ENCODE assay signal across 28 cellular contexts in the genomic region with DNA sequence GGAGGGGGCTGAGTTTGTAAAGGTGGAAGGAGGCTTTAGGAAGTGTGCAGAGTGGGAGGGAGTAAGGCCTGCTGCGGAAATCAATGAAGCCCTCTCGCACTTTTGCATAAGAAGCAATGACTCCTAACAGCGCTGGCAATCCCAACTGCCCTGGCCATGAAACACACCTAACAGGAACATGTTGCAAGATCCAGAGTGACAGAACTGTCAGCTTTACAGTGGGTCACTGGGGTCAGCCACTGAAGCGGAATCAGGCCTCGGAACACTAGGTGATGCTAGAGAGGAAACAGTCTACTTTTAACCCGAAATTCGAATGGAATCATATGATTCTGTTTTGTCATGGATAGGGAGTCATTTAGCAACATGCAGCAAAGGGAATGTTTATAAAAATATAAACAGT. TPM values are rescaled to one million over a fixed set of nuclear protein-coding genes. Genes with fewer than 3 reads are reported as not detected.
"Had no signal": no experiment of that assay in that cellular context is flagged by ENCODE, and none has a peak within 500 bp of the region (broad histone marks: within the 10 kb centered on the region; RNA-seq: fewer than 3 reads in every experiment).

No MANE protein-coding gene starts in this region.

- ATAC-seq: heart left ventricle; left ventricle myocardium superior; lower lobe of right lung; naive thymus-derived CD8-positive, alpha-beta T cell; sciatic nerve; stimulated activated memory B cell treated with anti-CD40 and anti-IgM and Interleukin-4, amounts not matched to agents 10 μg/mL and 1 μg/mL and 100 μg/mL, for 72 hours; stimulated activated naive CD8-positive, alpha-beta T cell treated with anti-CD3 and anti-CD28 coated beads, Interleukin-15, amount 100 ng/mL, for 72 hours had no signal

- H3K9me3 ChIP-seq: heart left ventricle, lower lobe of right lung, neutrophil, right atrium auricular region, transverse colon, upper lobe of left lung, vagina had no signal

- H3K9me3 Mint-ChIP-seq: naive thymus-derived CD8-positive, alpha-beta T cell; nephron; neural progenitor cell; stimulated activated memory B cell treated with anti-CD40 and anti-IgM and Interleukin-4, amounts not matched to agents 10 μg/mL and 1 μg/mL and 100 μg/mL, for 72 hours; stimulated activated naive CD8-positive, alpha-beta T cell treated with anti-CD3 and anti-CD28 coated beads, Interleukin-15, amount 100 ng/mL, for 72 hours had no signal

- H3K9ac ChIP-seq: neural progenitor cell, parathyroid adenoma had no signal

- H3K4me3 ChIP-seq: heart left ventricle, lower lobe of right lung, neural progenitor cell, right atrium auricular region, skin epidermis, transverse colon, upper lobe of left lung, vagina had no signal

- H3K4me1 Mint-ChIP-seq: naive thymus-derived CD8-positive, alpha-beta T cell; nephron; stimulated activated memory B cell treated with anti-CD40 and anti-IgM and Interleukin-4, amounts not matched to agents 10 μg/mL and 1 μg/mL and 100 μg/mL, for 72 hours; stimulated activated naive CD8-positive, alpha-beta T cell treated with anti-CD3 and anti-CD28 coated beads, Interleukin-15, amount 100 ng/mL, for 72 hours had no signal

- H3K4me1 ChIP-seq: heart left ventricle, lower lobe of right lung, parathyroid adenoma, right atrium auricular region, transverse colon, upper lobe of left lung, vagina had no signal

- H3K36me3 ChIP-seq: heart left ventricle, lower lobe of right lung, neural progenitor cell, neutrophil, right atrium auricular region, transverse colon, upper lobe of left lung, vagina had no signal

- H3K27me3 ChIP-seq: heart left ventricle, neural progenitor cell, neutrophil, right atrium auricular region, transverse colon, upper lobe of left lung, vagina had no signal

- H3K27me3 Mint-ChIP-seq: stimulated activated memory B cell treated with anti-CD40 and anti-IgM and Interleukin-4, amounts not matched to agents 10 μg/mL and 1 μg/mL and 100 μg/mL, for 72 hours had no signal

- DNase-seq: heart left ventricle; hypothalamus; islet precursor cell; left ventricle myocardium superior; lower lobe of right lung; mammary epithelial cell; mesenchymal stem cell; naive thymus-derived CD8-positive, alpha-beta T cell; occipital lobe; stimulated activated CD4-positive, alpha-beta T cell treated with anti-CD3 and anti-CD28 coated beads, Interleukin-1b, Interleukin-23, amount 100 ng/mL, for 48 hours; stimulated activated CD4-positive, alpha-beta T cell treated with anti-CD3 and anti-CD28 coated beads, Interleukin-2, amount 100 ng/mL, for 48 hours; stimulated activated CD4-positive, alpha-beta T cell treated with anti-CD3 and anti-CD28 coated beads, Interleukin-4, amount 100 ng/mL, for 4 hours; stimulated activated CD8-positive, alpha-beta memory T cell treated with anti-CD3 and anti-CD28 coated beads, Interleukin-4, amount 100 ng/mL, for 48 hours; stimulated activated naive CD4-positive, alpha-beta T cell treated with Interleukin-2 at 50 U/mL for 16 hours; stimulated activated naive CD8-positive, alpha-beta T cell treated with anti-CD3 and anti-CD28 coated beads, Interleukin-15, amount 100 ng/mL, for 72 hours; transverse colon; upper lobe of left lung had no signal

- H3K4me3 Mint-ChIP-seq: naive thymus-derived CD8-positive, alpha-beta T cell; nephron; neural progenitor cell; stimulated activated memory B cell treated with anti-CD40 and anti-IgM and Interleukin-4, amounts not matched to agents 10 μg/mL and 1 μg/mL and 100 μg/mL, for 72 hours; stimulated activated naive CD8-positive, alpha-beta T cell treated with anti-CD3 and anti-CD28 coated beads, Interleukin-15, amount 100 ng/mL, for 72 hours had no signal

- H3K27ac Mint-ChIP-seq: naive thymus-derived CD8-positive, alpha-beta T cell; nephron; neural progenitor cell; stimulated activated memory B cell treated with anti-CD40 and anti-IgM and Interleukin-4, amounts not matched to agents 10 μg/mL and 1 μg/mL and 100 μg/mL, for 72 hours; stimulated activated naive CD8-positive, alpha-beta T cell treated with anti-CD3 and anti-CD28 coated beads, Interleukin-15, amount 100 ng/mL, for 72 hours had no signal

- H3K36me3 Mint-ChIP-seq: naive thymus-derived CD8-positive, alpha-beta T cell; neural progenitor cell; stimulated activated memory B cell treated with anti-CD40 and anti-IgM and Interleukin-4, amounts not matched to agents 10 μg/mL and 1 μg/mL and 100 μg/mL, for 72 hours had no signal

- H3K27ac ChIP-seq: heart left ventricle, lower lobe of right lung, neural progenitor cell, neutrophil, parathyroid adenoma, right atrium auricular region, skin epidermis, transverse colon, upper lobe of left lung, vagina had no signal

RNA-seq across cellular contexts. Expression of gene FGF14, which starts 54.4 kb away (rescaled TPM):
- total RNA-seq: kidney epithelial cell; mammary epithelial cell; naive thymus-derived CD8-positive, alpha-beta T cell; pulmonary artery endothelial cell had no signal
- polyA plus RNA-seq: naive thymus-derived CD8-positive, alpha-beta T cell had no signal
